ENCODE assay signal across 6 cellular contexts in the genomic region with DNA sequence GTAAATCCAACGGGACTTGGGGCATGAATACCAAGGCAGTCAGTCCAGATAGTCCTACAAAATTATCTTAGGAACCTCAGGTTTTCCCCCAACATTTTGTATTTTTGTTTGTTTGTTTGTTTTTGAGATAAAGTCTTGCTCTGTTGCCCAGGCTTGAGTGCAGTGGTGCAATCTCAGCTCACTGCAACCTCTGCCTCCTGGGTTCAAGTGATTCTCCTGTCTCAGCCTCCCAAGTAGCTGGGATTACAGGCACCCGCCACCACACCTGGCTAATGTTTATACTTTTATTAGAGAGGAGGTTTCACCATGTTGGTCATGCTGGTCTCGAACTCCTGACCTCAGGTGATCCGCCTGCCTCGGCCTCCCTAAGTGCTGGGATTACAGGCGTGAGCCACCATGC. TPM values are rescaled to one million over a fixed set of nuclear protein-coding genes. Genes with fewer than 3 reads are reported as not detected.
A peak's percentile ranks its signal among the peaks of the same experiment; 100 is the strongest.
DNase-seq lines count a peak whose midpoint lies in the region; ATAC-seq, FAIRE-seq and TF ChIP-seq lines count a peak whose summit lies in the region.
"Not testable (repeated sequence)": the region's sequence is repeated elsewhere in the genome, so short reads cannot be mapped to it uniquely, and the experiment has no call there.

No MANE protein-coding gene starts in this region.

- H2AFZ ChIP-seq in HepG2 (ENCODE audit: low read length): not testable (repeated sequence)

- not testable (repeated sequence) for H3K4me3 Mint-ChIP-seq in CD8-positive, alpha-beta memory T cell
- H3K4me3 Mint-ChIP-seq in naive B cell: peak overlapping the region in 5 of 8 donors; percentile 41 to 94 (median 60)

- CTCF ChIA-PET in CD8-positive, alpha-beta memory T cell (lab: Charles Lee); HepG2 (lab: Yijun Ruan, JAX; ENCODE audit: low intra/inter-chr PET ratio, low total read pairs): not testable (repeated sequence)

- not testable (repeated sequence) for H3K9ac ChIP-seq in HepG2 (ENCODE audit: insufficient read depth, low read depth, low read length)

- H3K27me3 ChIP-seq in CD8-positive, alpha-beta memory T cell (ENCODE audit: insufficient read depth, low read length, poor library complexity, severe bottlenecking); brain microvascular endothelial cell (replicated peaks); heart right ventricle; HepG2 (ENCODE audit: control insufficient read depth in 1 of 2, insufficient read depth in 2 of 2, low read length in 2 of 2); testis: not testable (repeated sequence)

- in situ Hi-C loops in brain microvascular endothelial cell (cut with HindIII; ENCODE audit: low pct_ligation_motif_present, low sequenced_read_pairs): not testable (repeated sequence)
- in situ Hi-C loops in HepG2 (cut with HindIII; ENCODE audit: extremely low pct_ligation_motif_present, low pct_unique_long_range_greater_than_20kb): loop anchor here (10.0 kb wide), 1 partner anchor 50 kb away; no protein-coding TSS in a partner anchor

- H3K27ac ChIP-seq in CD8-positive, alpha-beta memory T cell (ENCODE audit: low read depth, low read length): peak overlapping the region; percentile 35
- H3K27ac ChIP-seq in brain microvascular endothelial cell (peak overlapping the region; percentile 3), heart right ventricle (peak overlapping the region in 7 of 10 donors; percentile 26 to 65 (median 36)), HepG2 (ENCODE audit: extremely low read length, insufficient read depth, low read length) (peak overlapping the region; percentile 49), testis (peak overlapping the region; percentile 16 to 63)

- not testable (repeated sequence) for ATAC-seq in heart right ventricle; HepG2; naive B cell (ENCODE audit: low read depth in 2 of 2)

- not testable (repeated sequence) for BruUV-seq in HepG2 (replicated peaks; lab: Mats Ljungman, UMichigan)

- not testable (repeated sequence) for H3K4me1 ChIP-seq in CD8-positive, alpha-beta memory T cell (ENCODE audit: insufficient read depth, low read length); testis
- H3K4me1 ChIP-seq in heart right ventricle (peaks cover 0 to 34% (median 12%) of the 10 kb centered on the region in 9 donors), HepG2 (ENCODE audit: insufficient read depth, low read length) (peaks cover 30% of the 10 kb centered on the region)

- not testable (repeated sequence) for H3K36me3 ChIP-seq in CD8-positive, alpha-beta memory T cell (ENCODE audit: insufficient read depth, low read length); brain microvascular endothelial cell (replicated peaks); HepG2 (replicated peaks in 1 of 2; ENCODE audit: control insufficient read depth in 1 of 2, insufficient read depth in 2 of 2, low read length in 2 of 2); testis (ENCODE audit: low read depth, missing control alignments)
- peaks cover 0 to 12% (median 0%) of the 10 kb centered on the region in 9 donors for H3K36me3 ChIP-seq in heart right ventricle

- FAIRE-seq in HepG2 (lab: Jason Lieb, UNC): not testable (repeated sequence)

- not testable (repeated sequence) for TF ChIP-seq CTCF in brain microvascular endothelial cell (IDR thresholded peaks at IDR 0.05; ENCODE audit: low read depth, low read length, missing control alignments); heart right ventricle (IDR thresholded peaks at IDR 0.05); HepG2 (CRISPR knock-in tag; IDR thresholded peaks at IDR 0.05); testis (IDR thresholded peaks at IDR 0.05)

- DNase-seq in CD8-positive, alpha-beta memory T cell; brain microvascular endothelial cell; heart right ventricle; HepG2 (ENCODE audit: low spot score); naive B cell; testis: not testable (repeated sequence)

- not testable (repeated sequence) for H3K27ac Mint-ChIP-seq in CD8-positive, alpha-beta memory T cell
- H3K27ac Mint-ChIP-seq in naive B cell: peak overlapping the region in 4 of 6 donors; percentile 63 to 79 (median 72)

- not testable (repeated sequence) for H3K9me3 ChIP-seq in CD8-positive, alpha-beta memory T cell (ENCODE audit: low read length); heart right ventricle; HepG2 (ENCODE audit: low read length); testis

- TF ChIP-seq POLR2A in HepG2 (IDR thresholded peaks at IDR 0.05; ENCODE audit: insufficient read depth in 1 of 2, low read depth in 2 of 2, low read length in 2 of 2); testis (IDR thresholded peaks at IDR 0.05): not testable (repeated sequence)

- H3K4me1 Mint-ChIP-seq in CD8-positive, alpha-beta memory T cell: not testable (repeated sequence)
- peaks cover 45 to 82% (median 60%) of the 10 kb centered on the region in 3 donors for H3K4me1 Mint-ChIP-seq in naive B cell

- H3K4me2 ChIP-seq in HepG2 (ENCODE audit: low read depth, low read length): not testable (repeated sequence)

- not testable (repeated sequence) for TF ChIP-seq RAD21 in HepG2 (CRISPR knock-in tag; IDR thresholded peaks at IDR 0.05)

- H3K9me3 Mint-ChIP-seq in CD8-positive, alpha-beta memory T cell; naive B cell: not testable (repeated sequence)

- POLR2A ChIA-PET in CD8-positive, alpha-beta memory T cell (lab: Charles Lee): interaction anchor here (0.5 kb wide), 1 partner anchor 39 kb away, joined by 3 read pairs; no protein-coding TSS in a partner anchor
- POLR2A ChIA-PET in HepG2 (lab: Yijun Ruan, JAX): not testable (repeated sequence)

- not testable (repeated sequence) for H3K36me3 Mint-ChIP-seq in CD8-positive, alpha-beta memory T cell; naive B cell

- H3K27me3 Mint-ChIP-seq in CD8-positive, alpha-beta memory T cell; naive B cell: not testable (repeated sequence)

- not testable (repeated sequence) for H4K20me1 ChIP-seq in HepG2 (ENCODE audit: insufficient read depth, low read length)

- H3K79me2 ChIP-seq in HepG2 (ENCODE audit: insufficient read depth, low read length): peaks cover 43% of the 10 kb centered on the region

- 86 to 87% methylated on average over 6 of the region's 6 CpGs for WGBS in heart right ventricle, 2 donors
- 93% methylated on average over 6 of the region's 6 CpGs for WGBS in HepG2 (ENCODE audit: low lambda C conversion rate)
- 84% methylated on average over 6 of the region's 6 CpGs for WGBS in testis, 2 donors

- intact Hi-C loops in heart right ventricle (cut with DNase I); HepG2 (cut with micrococcal nuclease; ENCODE audit: unreplicated experiment); testis (cut with DNase I; ENCODE audit: low total_unique reads): not testable (repeated sequence)

- H3K4me3 ChIP-seq in CD8-positive, alpha-beta memory T cell (ENCODE audit: low read length); brain microvascular endothelial cell (ENCODE audit: low read depth, low read length); heart right ventricle; HepG2 (replicated peaks in 1 of 3; ENCODE audit: insufficient read depth in 1 of 3, low read depth in 2 of 3, low read length in 3 of 3); testis: not testable (repeated sequence)

- not testable (repeated sequence) for TF ChIP-seq EP300 in HepG2 (IDR thresholded peaks at IDR 0.05; ENCODE audit: low read depth in 2 of 2, low read length in 2 of 2); HepG2 (CRISPR knock-in tag; IDR thresholded peaks at IDR 0.05; ENCODE audit: borderline replicate concordance)

RNA-seq across cellular contexts. Expression of a gene that starts 9.0 kb away (rescaled TPM):
- 10 to 100 TPM; 40.3 to 42.3 TPM for total RNA-seq in CD8-positive, alpha-beta memory T cell
- 6.5 TPM for polyA plus RNA-seq in CD8-positive, alpha-beta memory T cell
- 10 to 100 TPM; 15.6 to 31.8 (median 21.6) TPM for total RNA-seq in heart right ventricle
- 10 to 100 TPM; 14.7 to 19.7 TPM for polyA plus RNA-seq in heart right ventricle
- 20.6 and 33.7 TPM in 2 replicates for total RNA-seq in HepG2 (2016; rRNA removed; fragmentation: Illumina TruSeq; extraction: Trizol)
- 10.1 and 10.2 TPM in 2 replicates for total RNA-seq in HepG2 (2016; cell fraction: cytosol; rRNA removed; fragmentation: Illumina TruSeq; extraction: Trizol; ENCODE audit: low read depth)
- 22.2 and 35.3 TPM in 2 replicates for total RNA-seq in HepG2 (2016; cell fraction: insoluble cytoplasmic fraction; rRNA removed; fragmentation: Illumina TruSeq; extraction: Trizol)
- 13.0 and 13.3 TPM in 2 replicates for total RNA-seq in HepG2 (2016; cell fraction: membrane; rRNA removed; fragmentation: Illumina TruSeq; extraction: Trizol)
- 18.8 and 19.1 TPM in 2 replicates for total RNA-seq in HepG2 (2016; cell fraction: nucleus; rRNA removed; fragmentation: Illumina TruSeq; extraction: Trizol)
- polyA plus RNA-seq in HepG2 (2011; rRNA removed): 45.2 and 46.2 TPM in 2 replicates
- polyA plus RNA-seq in HepG2 (2011; cell fraction: cytosol; rRNA removed): 17.4 and 28.0 TPM in 2 replicates
- polyA plus RNA-seq in HepG2 (2011; cell fraction: nucleus; rRNA removed): 34.3 and 35.3 TPM in 2 replicates
- 22.7 and 25.0 TPM in 2 replicates for polyA plus RNA-seq in HepG2 (2012)
- 8.9 and 11.6 TPM in 2 replicates for polyA plus RNA-seq in HepG2 (2016; cell fraction: cytosol; fragmentation: Illumina TruSeq; extraction: Trizol; ENCODE audit: low read depth)
- 46.0 and 46.5 TPM in 2 replicates for polyA plus RNA-seq in HepG2 (2016; cell fraction: insoluble cytoplasmic fraction; fragmentation: Illumina TruSeq; extraction: Trizol; ENCODE audit: low read depth)
- 14.2 and 16.9 TPM in 2 replicates for polyA plus RNA-seq in HepG2 (2016; cell fraction: membrane; fragmentation: Illumina TruSeq; extraction: Trizol; ENCODE audit: low read depth)
- 34.2 and 34.5 TPM in 2 replicates for polyA plus RNA-seq in HepG2 (2016; cell fraction: nucleus; fragmentation: Illumina TruSeq; extraction: Trizol; ENCODE audit: insufficient read depth, low read depth)
- polyA minus RNA-seq in HepG2 (2011; rRNA and poly(A)+ RNA removed; ENCODE audit: low replicate concordance): 102 and 111 TPM in 2 replicates
- 18.2 and 21.3 TPM in 2 replicates for polyA minus RNA-seq in HepG2 (2011; cell fraction: cytosol; rRNA and poly(A)+ RNA removed)
- 8.0 and 15.6 TPM in 2 replicates for polyA minus RNA-seq in HepG2 (2011; cell fraction: nucleus; rRNA and poly(A)+ RNA removed)
- polyA plus RNA-seq in naive B cell (ENCODE audit: low read depth in 6 of 6): 100 to 1,000 TPM in 3 of 6 donors, 10 to 100 TPM in 3; 74.2 to 107 (median 96.2) TPM
- 10 to 100 TPM; 50.9 to 66.8 TPM for total RNA-seq in testis
- 90.8 TPM for polyA plus RNA-seq in testis (ENCODE audit: insufficient read depth, low read depth, low replicate concordance)

RNA-seq across cellular contexts. Expression of a gene that starts 49.4 kb away (rescaled TPM):
- total RNA-seq in CD8-positive, alpha-beta memory T cell: 100 to 1,000 TPM; 284 to 293 TPM
- polyA plus RNA-seq in CD8-positive, alpha-beta memory T cell: 129 TPM
- total RNA-seq in heart right ventricle (100 to 1,000 TPM in 1 of 10 donors, 10 to 100 TPM in 9; 64.0 to 102 (median 68.2) TPM), HepG2 (2016; rRNA removed; fragmentation: Illumina TruSeq; extraction: Trizol) (241 and 244 TPM in 2 replicates), testis (100 to 1,000 TPM; 237 to 263 TPM)
- polyA plus RNA-seq in heart right ventricle (10 to 100 TPM; 48.6 to 81.5 TPM), HepG2 (2011; rRNA removed) (91.2 and 92.2 TPM in 2 replicates), naive B cell (ENCODE audit: low read depth in 6 of 6) (100 to 1,000 TPM in 3 of 6 donors, 10 to 100 TPM in 3; 69.6 to 123 (median 94.4) TPM), testis (ENCODE audit: insufficient read depth, low read depth, low replicate concordance) (165 TPM)
- total RNA-seq in HepG2 (2016; cell fraction: cytosol; rRNA removed; fragmentation: Illumina TruSeq; extraction: Trizol; ENCODE audit: low read depth): 49.6 and 52.0 TPM in 2 replicates
- total RNA-seq in HepG2 (2016; cell fraction: insoluble cytoplasmic fraction; rRNA removed; fragmentation: Illumina TruSeq; extraction: Trizol): 219 and 236 TPM in 2 replicates
- 63.0 and 67.9 TPM in 2 replicates for total RNA-seq in HepG2 (2016; cell fraction: membrane; rRNA removed; fragmentation: Illumina TruSeq; extraction: Trizol)
- 134 and 151 TPM in 2 replicates for total RNA-seq in HepG2 (2016; cell fraction: nucleus; rRNA removed; fragmentation: Illumina TruSeq; extraction: Trizol)
- 70.3 and 78.7 TPM in 2 replicates for polyA plus RNA-seq in HepG2 (2011; cell fraction: cytosol; rRNA removed)
- polyA plus RNA-seq in HepG2 (2011; cell fraction: nucleus; rRNA removed): 243 and 250 TPM in 2 replicates
- 151 and 176 TPM in 2 replicates for polyA plus RNA-seq in HepG2 (2012)
- polyA plus RNA-seq in HepG2 (2016; cell fraction: cytosol; fragmentation: Illumina TruSeq; extraction: Trizol; ENCODE audit: low read depth): 11.2 and 14.3 TPM in 2 replicates
- 177 and 198 TPM in 2 replicates for polyA plus RNA-seq in HepG2 (2016; cell fraction: insoluble cytoplasmic fraction; fragmentation: Illumina TruSeq; extraction: Trizol; ENCODE audit: low read depth)
- 27.4 and 32.0 TPM in 2 replicates for polyA plus RNA-seq in HepG2 (2016; cell fraction: membrane; fragmentation: Illumina TruSeq; extraction: Trizol; ENCODE audit: low read depth)
- 244 and 264 TPM in 2 replicates for polyA plus RNA-seq in HepG2 (2016; cell fraction: nucleus; fragmentation: Illumina TruSeq; extraction: Trizol; ENCODE audit: insufficient read depth, low read depth)
- 152 and 244 TPM in 2 replicates for polyA minus RNA-seq in HepG2 (2011; rRNA and poly(A)+ RNA removed; ENCODE audit: low replicate concordance)
- 100 and 101 TPM in 2 replicates for polyA minus RNA-seq in HepG2 (2011; cell fraction: cytosol; rRNA and poly(A)+ RNA removed)
- polyA minus RNA-seq in HepG2 (2011; cell fraction: nucleus; rRNA and poly(A)+ RNA removed): 124 and 130 TPM in 2 replicates
